ENCODE assay signal across 10 cellular contexts in the genomic region with DNA sequence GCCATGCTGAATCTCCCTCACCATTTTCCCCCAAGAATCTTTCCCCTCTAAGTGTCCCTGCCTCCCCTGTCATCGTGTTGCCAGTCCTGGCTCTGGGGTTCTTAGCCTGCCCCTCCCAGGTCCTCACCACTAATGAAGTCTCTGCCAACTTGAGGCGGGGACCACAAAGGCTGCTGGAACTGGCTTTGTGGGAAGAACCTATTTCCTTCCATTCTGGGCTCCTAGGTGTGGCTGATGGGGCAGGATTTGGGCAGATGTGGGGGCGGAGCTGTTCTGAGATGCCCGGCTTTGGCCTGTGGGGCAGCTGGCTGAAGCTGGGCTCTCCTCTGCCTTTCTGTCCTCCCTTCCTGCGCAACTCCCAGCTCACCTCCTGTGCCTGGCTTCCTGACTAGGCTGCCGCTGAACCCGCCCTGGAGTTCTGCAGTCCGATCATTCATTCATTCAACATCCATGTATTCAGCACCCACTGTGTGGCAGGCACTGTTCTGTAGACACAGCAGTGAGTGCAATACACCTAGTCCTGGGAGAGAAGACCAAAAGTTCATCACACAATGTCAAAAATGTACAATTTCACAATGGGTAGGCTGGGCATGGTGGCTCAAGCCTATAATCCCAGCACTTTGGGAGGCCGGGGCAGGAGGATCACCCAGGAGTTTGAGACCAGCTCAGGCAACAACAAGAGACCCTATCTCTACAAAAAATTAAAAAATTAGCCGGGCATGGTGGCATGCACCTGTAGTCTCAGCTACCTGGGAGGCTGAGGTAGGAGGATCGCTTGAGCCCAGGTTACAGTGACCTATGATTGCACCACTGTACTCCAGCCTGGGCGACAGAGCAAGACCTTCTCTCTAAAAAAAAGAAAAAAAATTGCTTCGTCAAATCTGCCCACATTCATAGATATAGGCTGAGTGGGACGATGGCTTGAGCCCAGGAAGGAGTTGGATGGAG. TPM values are rescaled to one million over a fixed set of nuclear protein-coding genes. Genes with fewer than 3 reads are reported as not detected.
DNase-seq lines count a peak whose midpoint lies in the region; ATAC-seq and TF ChIP-seq lines count a peak whose summit lies in the region.
"Had no signal": no experiment of that assay in that cellular context is flagged by ENCODE, and none has a peak within 500 bp of the region (broad histone marks: within the 10 kb centered on the region; RNA-seq: fewer than 3 reads in every experiment).

No MANE protein-coding gene starts in this region.

- no peaks in the 10 kb centered on the region for H3K27me3 Mint-ChIP-seq in CD4-positive, alpha-beta T cell
- no peaks in the 10 kb centered on the region for H3K27me3 Mint-ChIP-seq in activated T-helper 17 cell treated with anti-CD3 and anti-CD28 coated beads, Interleukin-2, amount 50 U/mL, for 72 hours
- peaks cover 0 to 2% of the 10 kb centered on the region in 2 donors for H3K27me3 Mint-ChIP-seq in natural killer cell treated with Interleukin-12 subunit alpha and Interleukin-12 subunit beta and Interleukin-15 and Interleukin-18, amount 100 ng/mL, for 72 hours

- H3K79me2 ChIP-seq in DND-41 (ENCODE audit: insufficient read depth, low read length) (peaks cover 28% of the 10 kb centered on the region), MM.1S (ENCODE audit: low read length) (peaks cover 28% of the 10 kb centered on the region)

- H3K36me3 ChIP-seq in DND-41 (ENCODE audit: insufficient read depth, low read length) (no peaks in the 10 kb centered on the region), MM.1S (replicated peaks; ENCODE audit: insufficient read depth, low read length) (no peaks in the 10 kb centered on the region)

- peak overlapping the region; percentile 91 for H3K4me3 Mint-ChIP-seq in CD4-positive, alpha-beta T cell
- H3K4me3 Mint-ChIP-seq in activated T-helper 17 cell treated with anti-CD3 and anti-CD28 coated beads, Interleukin-2, amount 50 U/mL, for 72 hours: peak overlapping the region; percentile 63
- peak overlapping the region; percentile 30 for H3K4me3 Mint-ChIP-seq in natural killer cell treated with Interleukin-12 subunit alpha and Interleukin-12 subunit beta and Interleukin-15 and Interleukin-18, amount 100 ng/mL, for 72 hours

- H3K4me2 ChIP-seq in DND-41 (ENCODE audit: insufficient read depth, low read length) (0 out of 2 replicates have a peak overlapping the region, but pooled peaks have one; percentile 60), MM.1S (ENCODE audit: low read depth, low read length) (no peak overlapping the region)
- H3K4me2 ChIP-seq: KMS-11 had no signal

- H3K9ac ChIP-seq in DND-41 (ENCODE audit: low read depth, low read length) (0 out of 2 replicates have a peak overlapping the region, but pooled peaks have one; percentile 46), MM.1S (ENCODE audit: low read length) (no peak overlapping the region)
- H3K9ac ChIP-seq: KMS-11 had no signal

- no peaks in the 10 kb centered on the region for H3K9me2 ChIP-seq in MM.1S (replicated peaks; ENCODE audit: insufficient read depth, low read length)

- H4K20me1 ChIP-seq in DND-41 (ENCODE audit: insufficient read depth, low read length) (peaks cover 26% of the 10 kb centered on the region), MM.1S (ENCODE audit: insufficient read depth, low read length) (no peaks in the 10 kb centered on the region)

- H3K27me3 ChIP-seq in CD4-positive, alpha-beta T cell (ENCODE audit: control insufficient read depth, insufficient read depth, low read length): no peaks in the 10 kb centered on the region
- no peaks in the 10 kb centered on the region for H3K27me3 ChIP-seq in DND-41 (ENCODE audit: insufficient read depth, low read length, poor library complexity)
- H3K27me3 ChIP-seq in MM.1S (replicated peaks; ENCODE audit: insufficient read depth, low read length): no peaks in the 10 kb centered on the region

- H3F3A ChIP-seq in MM.1S (ENCODE audit: insufficient read depth, low read length): peaks cover 2% of the 10 kb centered on the region; the same call in 1 of the 2 replicates

- H3K27ac ChIP-seq in CD4-positive, alpha-beta T cell (ENCODE audit: low read depth, low read length): no peak overlapping the region
- H3K27ac ChIP-seq in DND-41 (ENCODE audit: low read length): peak overlapping the region; percentile 82
- H3K27ac ChIP-seq in MM.1S (ENCODE audit: low read length): no peak overlapping the region
- H3K27ac ChIP-seq: KMS-11 had no signal

- peaks cover 12% of the 10 kb centered on the region for H3K36me3 Mint-ChIP-seq in CD4-positive, alpha-beta T cell (ENCODE audit: low read depth)
- H3K36me3 Mint-ChIP-seq in activated T-helper 17 cell treated with anti-CD3 and anti-CD28 coated beads, Interleukin-2, amount 50 U/mL, for 72 hours (ENCODE audit: low read depth): no peaks in the 10 kb centered on the region
- no peaks in the 10 kb centered on the region for H3K36me3 Mint-ChIP-seq in natural killer cell treated with Interleukin-12 subunit alpha and Interleukin-12 subunit beta and Interleukin-15 and Interleukin-18, amount 100 ng/mL, for 72 hours

- no peaks in the 10 kb centered on the region for H3K9me3 ChIP-seq in CD4-positive, alpha-beta T cell (ENCODE audit: control insufficient read depth, low read length)
- H3K9me3 ChIP-seq in DND-41 (ENCODE audit: insufficient read depth, low read length, severe bottlenecking) (no peaks in the 10 kb centered on the region), MM.1S (replicated peaks; ENCODE audit: insufficient read depth, low read length) (no peaks in the 10 kb centered on the region)

- intact Hi-C loops in CD4-positive, alpha-beta T cell (cut with DNase I, micrococcal nuclease): loop anchor here in 1 of 2 experiments (5.0 kb wide), 3 partner anchors 76 to 311 kb away; a partner anchor contains a TSS

- POLR2A ChIA-PET in CD4-positive, alpha-beta T cell (lab: Charles Lee): interaction anchor here (0.6 to 3.0 kb wide), 6 partner anchors 7 to 414 kb away, joined by 3 to 18 read pairs (median 5); a partner anchor contains a TSS

- no peaks in the 10 kb centered on the region for H3K9me3 Mint-ChIP-seq in CD4-positive, alpha-beta T cell
- no peaks in the 10 kb centered on the region for H3K9me3 Mint-ChIP-seq in activated T-helper 17 cell treated with anti-CD3 and anti-CD28 coated beads, Interleukin-2, amount 50 U/mL, for 72 hours
- H3K9me3 Mint-ChIP-seq in natural killer cell treated with Interleukin-12 subunit alpha and Interleukin-12 subunit beta and Interleukin-15 and Interleukin-18, amount 100 ng/mL, for 72 hours: no peaks in the 10 kb centered on the region

- ATAC-seq in CD4-positive, alpha-beta T cell (ENCODE audit: poor library complexity): no peak
- ATAC-seq in DND-41 (ENCODE audit: insufficient read depth, low read depth): no peak
- no peak for ATAC-seq in activated T-helper 17 cell treated with anti-CD3 and anti-CD28 coated beads, Interleukin-2, amount 50 U/mL, for 72 hours (replicated peaks)
- ATAC-seq in natural killer cell treated with Interleukin-12 subunit alpha and Interleukin-12 subunit beta and Interleukin-15 and Interleukin-18, amount 100 ng/mL, for 72 hours: no peak
- ATAC-seq: activated CD4-positive, CD25-positive, alpha-beta regulatory T cell treated with anti-CD3 and anti-CD28 coated beads, Interleukin-2, amount 50 U/mL, for 24 hours had no signal

- no peak overlapping the region for H2AFZ ChIP-seq in DND-41 (ENCODE audit: low read depth, low read length)
- no peak overlapping the region for H2AFZ ChIP-seq in MM.1S (ENCODE audit: low read length)

- CTCF ChIA-PET in CD4-positive, alpha-beta T cell (lab: Charles Lee): interaction anchor here (0.6 to 1.9 kb wide), 2 partner anchors 24 to 134 kb away, joined by 3 to 5 read pairs; no protein-coding TSS in a partner anchor

- no peak for DNase-seq in CD4-positive, alpha-beta T cell
- DNase-seq in DND-41 (peak; percentile 48), GF-D8 (lab: John Stamatoyannopoulos, UW) (no peak), NCI-H2196 (lab: John Stamatoyannopoulos, UW; ENCODE audit: unreplicated experiment) (no peak), MM.1S (no peak)
- no peak for DNase-seq in natural killer cell treated with Interleukin-12 subunit alpha and Interleukin-12 subunit beta and Interleukin-15 and Interleukin-18, amount 100 ng/mL, for 72 hours (ENCODE audit: low spot score)
- DNase-seq: DMS79 treated with DMSO at 0.1 percent for 48 hours had no signal

- H3K4me1 ChIP-seq in DND-41 (ENCODE audit: insufficient read depth, low read length) (peaks cover 73% of the 10 kb centered on the region), MM.1S (ENCODE audit: low read length) (peaks cover 22% of the 10 kb centered on the region)

- TF ChIP-seq CTCF in CD4-positive, alpha-beta T cell (IDR thresholded peaks at IDR 0.05): no peak
- TF ChIP-seq CTCF in DND-41 (IDR thresholded peaks at IDR 0.05; ENCODE audit: borderline replicate concordance, extremely low read depth, low read length, poor library complexity, severe bottlenecking): no peak
- no peak for TF ChIP-seq CTCF in MM.1S (IDR thresholded peaks at IDR 0.05; ENCODE audit: low read length)

- peaks cover 56% of the 10 kb centered on the region for H3K4me1 Mint-ChIP-seq in CD4-positive, alpha-beta T cell (ENCODE audit: low read depth)
- H3K4me1 Mint-ChIP-seq in activated T-helper 17 cell treated with anti-CD3 and anti-CD28 coated beads, Interleukin-2, amount 50 U/mL, for 72 hours: peaks cover 12% of the 10 kb centered on the region
- peaks cover 11 to 20% of the 10 kb centered on the region in 2 donors for H3K4me1 Mint-ChIP-seq in natural killer cell treated with Interleukin-12 subunit alpha and Interleukin-12 subunit beta and Interleukin-15 and Interleukin-18, amount 100 ng/mL, for 72 hours (ENCODE audit: low read depth in 2 of 2)

- peak overlapping the region; percentile 89 for H3K27ac Mint-ChIP-seq in CD4-positive, alpha-beta T cell
- no peak overlapping the region for H3K27ac Mint-ChIP-seq in activated T-helper 17 cell treated with anti-CD3 and anti-CD28 coated beads, Interleukin-2, amount 50 U/mL, for 72 hours
- H3K27ac Mint-ChIP-seq in natural killer cell treated with Interleukin-12 subunit alpha and Interleukin-12 subunit beta and Interleukin-15 and Interleukin-18, amount 100 ng/mL, for 72 hours: peak overlapping the region in 1 of 2 donors; percentile 7

- H3K4me3 ChIP-seq in DND-41 (ENCODE audit: low read depth in 1 of 2, low read length in 2 of 2) (no peak overlapping the region), MM.1S (ENCODE audit: low read length) (no peak overlapping the region)

RNA-seq across cellular contexts. Expression of a gene that starts 1.9 kb away (rescaled TPM):
- 10 to 100 TPM; 76.3 to 79.7 TPM for total RNA-seq in CD4-positive, alpha-beta T cell
- 1 to 10 TPM; 3.3 to 4.9 TPM for total RNA-seq in activated T-helper 17 cell treated with anti-CD3 and anti-CD28 coated beads, Interleukin-2, amount 50 U/mL, for 72 hours
- total RNA-seq in natural killer cell treated with Interleukin-12 subunit alpha and Interleukin-12 subunit beta and Interleukin-15 and Interleukin-18, amount 100 ng/mL, for 72 hours: 1 to 10 TPM in 1 of 2 donors, under 1 TPM in 1; 0.43 to 1.1 TPM

Comparison
In these comparisons a context has a peak if more than half of its experiments do, and no peak if none do; other contexts are left out.
1. H3K4me3 Mint-ChIP-seq: peak in every context shown above with its lines; median percentile 91 in CD4-positive, alpha-beta T cell; 63 in activated T-helper 17 cell treated with anti-CD3 and anti-CD28 coated beads, Interleukin-2, amount 50 U/mL, for 72 hours; 30 in natural killer cell treated with Interleukin-12 subunit alpha and Interleukin-12 subunit beta and Interleukin-15 and Interleukin-18, amount 100 ng/mL, for 72 hours.
2. RNA of a gene that starts 1.9 kb away (total RNA-seq): 76.3 to 79.7 TPM in CD4-positive, alpha-beta T cell; 3.3 to 4.9 TPM in activated T-helper 17 cell treated with anti-CD3 and anti-CD28 coated beads, Interleukin-2, amount 50 U/mL, for 72 hours and 0.43 to 1.1 TPM in natural killer cell treated with Interleukin-12 subunit alpha and Interleukin-12 subunit beta and Interleukin-15 and Interleukin-18, amount 100 ng/mL, for 72 hours; every median in the first group is over 10 times any median in the second.